22 cellular contexts compared by ENCODE assay signal in the genomic region with DNA sequence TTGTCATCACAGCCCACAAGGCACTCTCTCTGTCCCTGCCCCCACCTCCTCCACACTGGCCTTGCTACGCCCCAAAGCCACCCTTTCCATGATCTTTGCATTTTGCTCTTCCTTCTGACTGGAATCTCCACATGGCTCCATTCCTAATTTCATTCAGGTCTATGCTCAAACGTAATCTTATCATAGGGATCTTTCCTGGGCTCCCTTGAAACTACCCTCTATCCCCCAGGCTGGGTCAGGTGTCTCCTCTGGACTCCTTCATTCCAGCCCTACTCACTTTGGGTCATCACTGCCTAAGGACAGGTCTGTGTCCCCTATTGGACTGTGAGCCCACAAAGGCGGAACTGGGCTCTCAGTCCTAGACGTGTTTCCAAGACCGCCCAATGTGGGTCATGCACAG. TPM values are rescaled to one million over a fixed set of nuclear protein-coding genes. Genes with fewer than 3 reads are reported as not detected.
DNase-seq lines count a peak whose midpoint lies in the region; ATAC-seq lines count a peak whose summit lies in the region.
"Had no signal": no experiment of that assay in that cellular context is flagged by ENCODE, and none has a peak within 500 bp of the region (broad histone marks: within the 10 kb centered on the region; RNA-seq: fewer than 3 reads in every experiment).

No MANE protein-coding gene starts in this region.

- no peak for DNase-seq in CD8-positive, alpha-beta memory T cell
- no peak for DNase-seq in naive thymus-derived CD4-positive, alpha-beta T cell
- DNase-seq in NOMO-1 treated with dmso at 0.1 percent for 144 hours (lab: John Stamatoyannopoulos, UW; ENCODE audit: unreplicated experiment) (no peak), HT-29 (ENCODE audit: low spot score) (no peak), cerebellar cortex (ENCODE audit: low spot score) (no peak), NCI-H2107 treated with DMSO at 0.1 percent for 48 hours (lab: John Stamatoyannopoulos, UW; ENCODE audit: unreplicated experiment) (no peak)
- DNase-seq: amygdala; cerebellar nuclear complex; effector CD8-positive, alpha-beta T cell; heart left ventricle; HFFc6; NCI-H1436; NCI-H774; PC-9; stimulated activated CD4-positive, alpha-beta T cell treated with anti-CD3 and anti-CD28 coated beads, Interleukin-4, amount 100 ng/mL, for 1 hour; T-helper 9 cell had no signal

- peak overlapping the region; percentile 8 to 88 (median 57) for H3K4me3 Mint-ChIP-seq in CD8-positive, alpha-beta memory T cell
- peak overlapping the region; percentile 76 for H3K4me3 Mint-ChIP-seq in activated naive CD8-positive, alpha-beta T cell
- peak overlapping the region in 8 of 10 donors; percentile 6 to 81 (median 38) for H3K4me3 Mint-ChIP-seq in naive thymus-derived CD4-positive, alpha-beta T cell

- H3K9ac ChIP-seq in BLaER1 = no peak overlapping the region

- H3K9me3 Mint-ChIP-seq in CD8-positive, alpha-beta memory T cell = no peaks in the 10 kb centered on the region
- H3K9me3 Mint-ChIP-seq in activated naive CD8-positive, alpha-beta T cell (ENCODE audit: low read depth) = no peaks in the 10 kb centered on the region
- H3K9me3 Mint-ChIP-seq in naive thymus-derived CD4-positive, alpha-beta T cell = no peaks in the 10 kb centered on the region
- H3K9me3 Mint-ChIP-seq: HFFc6 had no signal

- H3K4me2 ChIP-seq in BLaER1 = 0 out of 2 replicates have a peak overlapping the region, but pooled peaks have one; percentile 98
- H3K4me2 ChIP-seq: PC-9 had no signal

- peak overlapping the region in 4 of 8 donors; percentile 19 to 91 (median 76) for H3K27ac Mint-ChIP-seq in CD8-positive, alpha-beta memory T cell
- no peak overlapping the region for H3K27ac Mint-ChIP-seq in activated naive CD8-positive, alpha-beta T cell
- peak overlapping the region in 3 of 9 donors; percentile 49 to 91 (median 75) for H3K27ac Mint-ChIP-seq in naive thymus-derived CD4-positive, alpha-beta T cell
- H3K27ac Mint-ChIP-seq: HFFc6 had no signal

- H3K36me3 ChIP-seq in BLaER1 = peaks cover 50% of the 10 kb centered on the region
- H3K36me3 ChIP-seq in CD8-positive, alpha-beta memory T cell (ENCODE audit: insufficient read depth, low read length) = peaks cover 7% of the 10 kb centered on the region
- peaks cover 0 to 25% (median 0%) of the 10 kb centered on the region in 3 experiments for H3K36me3 ChIP-seq in naive thymus-derived CD4-positive, alpha-beta T cell (ENCODE audit: control insufficient read depth in 2 of 3, insufficient read depth in 3 of 3, low read length in 3 of 3)
- H3K36me3 ChIP-seq: prostate gland had no signal

- H3K4me1 ChIP-seq in BLaER1 = peaks cover 51% of the 10 kb centered on the region
- peaks cover 31% of the 10 kb centered on the region for H3K4me1 ChIP-seq in CD8-positive, alpha-beta memory T cell (ENCODE audit: insufficient read depth, low read length)
- peaks cover 12 to 24% of the 10 kb centered on the region in 2 donors for H3K4me1 ChIP-seq in naive thymus-derived CD4-positive, alpha-beta T cell (ENCODE audit: control insufficient read depth in 2 of 2, insufficient read depth in 2 of 2, low read length in 2 of 2)

- intact Hi-C loops in naive thymus-derived CD4-positive, alpha-beta T cell (cut with micrococcal nuclease) = no loop called here

- no peaks in the 10 kb centered on the region for H3K27me3 ChIP-seq in BLaER1
- H3K27me3 ChIP-seq in CD8-positive, alpha-beta memory T cell (ENCODE audit: insufficient read depth, low read length, poor library complexity, severe bottlenecking) = no peaks in the 10 kb centered on the region
- no peaks in the 10 kb centered on the region for H3K27me3 ChIP-seq in naive thymus-derived CD4-positive, alpha-beta T cell (ENCODE audit: control insufficient read depth in 2 of 2, insufficient read depth in 2 of 2, low read length in 2 of 2)
- H3K27me3 ChIP-seq: heart left ventricle, suprapubic skin had no signal

- H3K4me3 ChIP-seq in BLaER1 = no peak overlapping the region
- no peak overlapping the region for H3K4me3 ChIP-seq in CD8-positive, alpha-beta memory T cell (ENCODE audit: low read length)
- H3K4me3 ChIP-seq in naive thymus-derived CD4-positive, alpha-beta T cell (ENCODE audit: low read length) = no peak overlapping the region
- H3K4me3 ChIP-seq: heart left ventricle, PC-9, prostate gland, skin epidermis, suprapubic skin had no signal

- H3K27me3 Mint-ChIP-seq in CD8-positive, alpha-beta memory T cell = no peaks in the 10 kb centered on the region
- H3K27me3 Mint-ChIP-seq in activated naive CD8-positive, alpha-beta T cell = no peaks in the 10 kb centered on the region
- H3K27me3 Mint-ChIP-seq in naive thymus-derived CD4-positive, alpha-beta T cell = no peaks in the 10 kb centered on the region

- H3K27ac ChIP-seq in BLaER1 = no peak overlapping the region
- H3K27ac ChIP-seq in CD8-positive, alpha-beta memory T cell (ENCODE audit: low read depth, low read length) = no peak overlapping the region
- no peak overlapping the region for H3K27ac ChIP-seq in naive thymus-derived CD4-positive, alpha-beta T cell (ENCODE audit: low read depth, low read length)
- H3K27ac ChIP-seq: heart left ventricle, PC-9, prostate gland, skin epidermis, suprapubic skin had no signal

- CTCF ChIA-PET in CD8-positive, alpha-beta memory T cell (lab: Charles Lee) = no interaction called here
- CTCF ChIA-PET in naive thymus-derived CD4-positive, alpha-beta T cell (lab: Charles Lee) = interaction anchor here (0.7 kb wide), 1 partner anchor 32 kb away, joined by 4 read pairs; no protein-coding TSS in a partner anchor

- peaks cover 48 to 62% (median 59%) of the 10 kb centered on the region in 3 donors for H3K4me1 Mint-ChIP-seq in CD8-positive, alpha-beta memory T cell
- H3K4me1 Mint-ChIP-seq in activated naive CD8-positive, alpha-beta T cell (ENCODE audit: low read depth) = peaks cover 32% of the 10 kb centered on the region
- peaks cover 26 to 47% (median 43%) of the 10 kb centered on the region in 7 donors for H3K4me1 Mint-ChIP-seq in naive thymus-derived CD4-positive, alpha-beta T cell

- no peaks in the 10 kb centered on the region for H3K9me3 ChIP-seq in BLaER1
- no peaks in the 10 kb centered on the region for H3K9me3 ChIP-seq in CD8-positive, alpha-beta memory T cell (ENCODE audit: low read length)
- no peaks in the 10 kb centered on the region for H3K9me3 ChIP-seq in naive thymus-derived CD4-positive, alpha-beta T cell (ENCODE audit: control insufficient read depth in 2 of 3, low read length in 3 of 3)
- H3K9me3 ChIP-seq: heart left ventricle, prostate gland, suprapubic skin had no signal

- POLR2A ChIA-PET in CD8-positive, alpha-beta memory T cell (lab: Charles Lee) = no interaction called here
- POLR2A ChIA-PET in naive thymus-derived CD4-positive, alpha-beta T cell (lab: Charles Lee) = no interaction called here

- ATAC-seq in naive thymus-derived CD4-positive, alpha-beta T cell = no peak
- ATAC-seq: heart left ventricle had no signal

- H3K36me3 Mint-ChIP-seq in CD8-positive, alpha-beta memory T cell = peaks cover 6 to 30% (median 8%) of the 10 kb centered on the region in 3 donors
- peaks cover 6% of the 10 kb centered on the region for H3K36me3 Mint-ChIP-seq in activated naive CD8-positive, alpha-beta T cell
- peaks cover 7 to 13% (median 10%) of the 10 kb centered on the region in 5 donors for H3K36me3 Mint-ChIP-seq in naive thymus-derived CD4-positive, alpha-beta T cell

- H4K20me1 ChIP-seq in BLaER1 = peaks cover 62% of the 10 kb centered on the region

RNA-seq across cellular contexts. Expression of a gene that starts 3.1 kb away (rescaled TPM):
- total RNA-seq in CD8-positive, alpha-beta memory T cell = 10 to 100 TPM; 51.6 TPM
- 93.5 TPM for polyA plus RNA-seq in CD8-positive, alpha-beta memory T cell
- 10 to 100 TPM in 4 of 5 experiments, 1 to 10 TPM in 1; 4.9 to 31.6 (median 16.6) TPM for total RNA-seq in naive thymus-derived CD4-positive, alpha-beta T cell
- 10 to 100 TPM; 46.3 to 65.5 TPM for polyA plus RNA-seq in naive thymus-derived CD4-positive, alpha-beta T cell
- 113 and 137 TPM in 2 replicates for total RNA-seq in HT-29 (2014; rRNA removed; shearing (Covaris generic))

RNA-seq across cellular contexts. Expression of a gene that starts 5.9 kb away (rescaled TPM):
- 1 to 10 TPM; 7.9 to 8.5 TPM for total RNA-seq in CD8-positive, alpha-beta memory T cell
- 6.7 TPM for polyA plus RNA-seq in CD8-positive, alpha-beta memory T cell
- 1 to 10 TPM in 3 of 5 experiments, under 1 TPM in 2; 0.57 to 3.6 (median 2.2) TPM for total RNA-seq in naive thymus-derived CD4-positive, alpha-beta T cell
- polyA plus RNA-seq in naive thymus-derived CD4-positive, alpha-beta T cell = 1 to 10 TPM; 1.1 to 1.2 TPM
- total RNA-seq in HT-29 (2014; rRNA removed; shearing (Covaris generic)) = 1.5 and 1.7 TPM in 2 replicates
- total RNA-seq: G401 had no signal

RNA-seq across cellular contexts. Expression of a gene that starts 10.8 kb away (rescaled TPM):
- 10 to 100 TPM; 17.8 to 18.3 TPM for total RNA-seq in CD8-positive, alpha-beta memory T cell
- polyA plus RNA-seq in CD8-positive, alpha-beta memory T cell = 0.79 TPM
- 10 to 100 TPM; 20.0 to 28.3 (median 21.9) TPM for total RNA-seq in naive thymus-derived CD4-positive, alpha-beta T cell
- 1 to 10 TPM; 1.4 to 1.5 TPM for polyA plus RNA-seq in naive thymus-derived CD4-positive, alpha-beta T cell
- total RNA-seq in HT-29 (2014; rRNA removed; shearing (Covaris generic)) = 108 and 128 TPM in 2 replicates

RNA-seq across cellular contexts. Expression of a gene that starts 43.3 kb away (rescaled TPM):
- total RNA-seq in CD8-positive, alpha-beta memory T cell = 10 to 100 TPM; 75.5 to 84.1 TPM
- polyA plus RNA-seq in CD8-positive, alpha-beta memory T cell = 7.9 TPM
- total RNA-seq in naive thymus-derived CD4-positive, alpha-beta T cell = 100 to 1,000 TPM in 4 of 5 experiments, 10 to 100 TPM in 1; 94.7 to 185 (median 163) TPM
- polyA plus RNA-seq in naive thymus-derived CD4-positive, alpha-beta T cell = 10 to 100 TPM in 1 of 2 donors, 1 to 10 TPM in 1; 3.6 to 10.8 TPM
- 90.2 and 99.9 TPM in 2 replicates for total RNA-seq in HT-29 (2014; rRNA removed; shearing (Covaris generic))
